In genomic region chr4:74056858-74057562, GRCh38 we compare ENCODE assay signal across 14 cellular contexts. TPM values are rescaled to one million over a fixed set of nuclear protein-coding genes. Genes with fewer than 3 reads are reported as not detected.
DNase-seq lines count a peak whose midpoint lies in the region; ATAC-seq and TF ChIP-seq lines count a peak whose summit lies in the region.
"Had no signal": no experiment of that assay in that cellular context is flagged by ENCODE, and none has a peak within 500 bp of the region (broad histone marks: within the 10 kb centered on the region; RNA-seq: fewer than 3 reads in every experiment).

No MANE protein-coding gene starts in this region.

- WGBS in mesodermal cell (ENCODE audit: insufficient coverage in 2 of 2), 2 experiments: 83 to 100% methylated on average over 1 to 2 of the region's 4 CpGs

- H3K36me3 ChIP-seq in Loucy (ENCODE audit: insufficient read depth, low read length) (no peaks in the 10 kb centered on the region), mesodermal cell (ENCODE audit: control insufficient read depth, insufficient read depth, low read length) (no peaks in the 10 kb centered on the region)
- H3K36me3 ChIP-seq: stomach had no signal

- peak overlapping the region; percentile 69 for H3K4me2 ChIP-seq in Loucy (ENCODE audit: low read depth, low read length, poor library complexity, severe bottlenecking)

- no peak overlapping the region for H3K4me3 Mint-ChIP-seq in T-cell
- H3K4me3 Mint-ChIP-seq: activated naive CD8-positive, alpha-beta T cell treated with anti-CD3 and anti-CD28 coated beads, Interleukin-2, amount 10 ng/mL, durations not matched to agents 7 days and 5 days had no signal

- peak overlapping the region; percentile 6 for H3K27ac ChIP-seq in mesodermal cell (ENCODE audit: low read depth, low read length, severe bottlenecking)
- H3K27ac ChIP-seq: stomach had no signal

- H3K36me3 Mint-ChIP-seq in T-cell: no peaks in the 10 kb centered on the region
- H3K36me3 Mint-ChIP-seq: activated naive CD8-positive, alpha-beta T cell treated with anti-CD3 and anti-CD28 coated beads, Interleukin-2, amount 10 ng/mL, durations not matched to agents 7 days and 5 days had no signal

- peaks cover 0 to 8% of the 10 kb centered on the region in 2 donors for H3K27me3 Mint-ChIP-seq in T-cell

- peaks cover 10% of the 10 kb centered on the region for H3F3A ChIP-seq in Loucy (ENCODE audit: low read depth)

- H3K9ac ChIP-seq in Loucy (ENCODE audit: low read depth, low read length, poor library complexity, severe bottlenecking): no peak overlapping the region

- peaks cover 43% of the 10 kb centered on the region for H3K4me1 ChIP-seq in Loucy (ENCODE audit: insufficient read depth, low read length, poor library complexity, severe bottlenecking)
- H3K4me1 ChIP-seq in mesodermal cell (ENCODE audit: control insufficient read depth, insufficient read depth, low read length, poor library complexity, severe bottlenecking): no peaks in the 10 kb centered on the region

- no peaks in the 10 kb centered on the region for H3K4me1 Mint-ChIP-seq in T-cell
- H3K4me1 Mint-ChIP-seq: activated naive CD8-positive, alpha-beta T cell treated with anti-CD3 and anti-CD28 coated beads, Interleukin-2, amount 10 ng/mL, durations not matched to agents 7 days and 5 days had no signal

- H3K9me3 ChIP-seq in Loucy (ENCODE audit: insufficient read depth, low read depth, low read length): peaks cover 4% of the 10 kb centered on the region; the same call in 1 of the 2 replicates
- no peaks in the 10 kb centered on the region for H3K9me3 ChIP-seq in mesodermal cell (ENCODE audit: control insufficient read depth, low read length)

- TF ChIP-seq CTCF in Loucy (conservative IDR thresholded peaks at IDR 0.05; ENCODE audit: low read length): no peak

- H4K20me1 ChIP-seq in Loucy (ENCODE audit: insufficient read depth, low read length, poor library complexity, severe bottlenecking): no peaks in the 10 kb centered on the region

- DNase-seq in Caki2 (ENCODE audit: low read depth): peak; percentile 75
- peak; percentile 35 for DNase-seq in astrocyte of the hippocampus (ENCODE audit: low read depth, low spot score)
- DNase-seq in anterior cingulate cortex (lab: John Stamatoyannopoulos, UW): no peak
- DNase-seq in ecto neural progenitor cell (ENCODE audit: low spot score): no peak
- DNase-seq in T-helper 2 cell: no peak
- DNase-seq in T-cell: no peak
- DNase-seq: activated CD4-positive, alpha-beta T cell treated with anti-CD3 and anti-CD28 coated beads for 48 hours; activated naive CD8-positive, alpha-beta T cell treated with anti-CD3 and anti-CD28 coated beads, Interleukin-2, amount 10 ng/mL, durations not matched to agents 7 days and 5 days; foreskin melanocyte; KG1; stimulated activated CD4-positive, alpha-beta T cell treated with anti-CD3 and anti-CD28 coated beads, Interleukin-15, amount 100 ng/mL, for 24 hours; stomach had no signal

- H3K4me3 ChIP-seq in Loucy (ENCODE audit: low read length, poor library complexity, severe bottlenecking) (peak overlapping the region; percentile 38), mesodermal cell (ENCODE audit: extremely low read depth, insufficient read depth, low read length, poor library complexity, severe bottlenecking) (no peak overlapping the region)
- H3K4me3 ChIP-seq: stomach had no signal

- no peak overlapping the region for H3K27ac Mint-ChIP-seq in T-cell
- H3K27ac Mint-ChIP-seq: activated naive CD8-positive, alpha-beta T cell treated with anti-CD3 and anti-CD28 coated beads, Interleukin-2, amount 10 ng/mL, durations not matched to agents 7 days and 5 days had no signal

- H3K27me3 ChIP-seq in Loucy (ENCODE audit: insufficient read depth, low read length, poor library complexity, severe bottlenecking): no peaks in the 10 kb centered on the region
- H3K27me3 ChIP-seq: stomach had no signal

- peaks cover 0 to 4% (median 2%) of the 10 kb centered on the region in 3 donors for H3K9me3 Mint-ChIP-seq in T-cell
- H3K9me3 Mint-ChIP-seq: activated naive CD8-positive, alpha-beta T cell treated with anti-CD3 and anti-CD28 coated beads, Interleukin-2, amount 10 ng/mL, durations not matched to agents 7 days and 5 days had no signal

- POLR2A ChIA-PET in T-cell (lab: Charles Lee): no interaction called here

- CTCF ChIA-PET in T-cell (lab: Charles Lee): no interaction called here

- H3K9me2 ChIP-seq in Loucy (replicated peaks; ENCODE audit: low read depth, low read length): no peaks in the 10 kb centered on the region

- no peak for ATAC-seq in T-cell (replicated peaks in 1 of 4)

- in situ Hi-C loops in Caki2 (cut with HindIII; ENCODE audit: low pct_unique_long_range_greater_than_20kb, low sequenced_read_pairs): no loop called here

- no peaks in the 10 kb centered on the region for H3K79me2 ChIP-seq in Loucy (ENCODE audit: insufficient read depth, low read length)

- H2AFZ ChIP-seq in Loucy (ENCODE audit: low read length): no peak overlapping the region

RNA-seq across cellular contexts. Expression of gene CXCL3, which starts 18.5 kb away (rescaled TPM):
- total RNA-seq in Caki2 (2014; rRNA removed; shearing (Covaris generic); ENCODE audit: low replicate concordance): not detected in 2 replicates
- 3.8 TPM for polyA plus RNA-seq in mesodermal cell (2013, experiment 1 of 2)
- 2.0 TPM for polyA plus RNA-seq in mesodermal cell (2013, experiment 2 of 2)
- total RNA-seq in T-cell: under 1 TPM in 2 of 5 donors, not detected in 3; 0.32 to 0.35 TPM

RNA-seq across cellular contexts. Expression of gene CXCL2, which starts 42.0 kb away (rescaled TPM):
- 0.44 and 0.67 TPM in 2 replicates for total RNA-seq in Caki2 (2014; rRNA removed; shearing (Covaris generic); ENCODE audit: low replicate concordance)
- 2.4 TPM for polyA plus RNA-seq in mesodermal cell (2013, experiment 1 of 2)
- polyA plus RNA-seq in mesodermal cell (2013, experiment 2 of 2): 1.4 TPM
- total RNA-seq in T-cell: under 1 TPM; 0.20 to 0.60 (median 0.30) TPM

RNA-seq across cellular contexts. Expression of gene CXCL5, which starts 58.5 kb away (rescaled TPM):
- total RNA-seq in Caki2 (2014; rRNA removed; shearing (Covaris generic); ENCODE audit: low replicate concordance): 0.67 and 2.7 TPM in 2 replicates
- 1.4 TPM for polyA plus RNA-seq in mesodermal cell (2013, experiment 1 of 2)
- polyA plus RNA-seq in mesodermal cell (2013, experiment 2 of 2): 1.0 TPM
- under 1 TPM in 1 of 5 donors, not detected in 4; 0.43 TPM for total RNA-seq in T-cell
- total RNA-seq: activated naive CD8-positive, alpha-beta T cell treated with anti-CD3 and anti-CD28 coated beads, Interleukin-2, amount 10 ng/mL, durations not matched to agents 7 days and 5 days had no signal

Comparison
In these comparisons a context has a peak if more than half of its experiments do, and no peak if none do; other contexts are left out.
1. DNase-seq: peak in Caki2 (single experiment) and astrocyte of the hippocampus (single experiment); none in anterior cingulate cortex (0 of 58), ecto neural progenitor cell (single experiment), T-helper 2 cell (0 of 5) and T-cell (0 of 34).